1 cellular context compared by ENCODE assay signal in the genomic region with DNA sequence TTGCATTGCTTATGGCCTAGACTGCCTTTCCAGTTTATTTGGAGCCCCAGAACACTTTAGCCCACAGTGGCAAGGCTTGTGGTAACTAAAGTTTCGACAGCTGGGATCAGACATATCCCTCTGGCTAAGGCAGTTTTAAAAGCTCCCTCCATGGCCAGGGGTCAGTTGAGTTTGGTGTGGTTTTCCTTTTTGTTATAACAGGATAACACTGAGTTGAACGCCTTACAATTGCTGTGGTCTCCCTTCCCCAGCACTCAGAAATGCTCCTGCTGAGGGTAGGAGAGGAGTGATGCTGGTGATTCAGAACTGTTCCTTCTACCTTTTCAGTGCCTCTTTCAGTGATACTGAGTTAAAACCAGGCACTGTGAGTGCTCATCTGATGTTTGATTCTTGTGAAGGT.
TF ChIP-seq lines count a peak whose summit lies in the region.

No MANE protein-coding gene starts in this region.

TF ChIP-seq in H1, 55 proteins besides CTCF, POLR2A, EP300 and RAD21 (continued from another document):
- no peak for TF ChIP-seq SIN3A (conservative IDR thresholded peaks at IDR 0.05 in 1 of 2, IDR thresholded peaks at IDR 0.05 in 1 of 2; ENCODE audit: low read depth in 1 of 2, low read length in 2 of 2)
